ENCODE assay signal across 19 cellular contexts in the genomic region with DNA sequence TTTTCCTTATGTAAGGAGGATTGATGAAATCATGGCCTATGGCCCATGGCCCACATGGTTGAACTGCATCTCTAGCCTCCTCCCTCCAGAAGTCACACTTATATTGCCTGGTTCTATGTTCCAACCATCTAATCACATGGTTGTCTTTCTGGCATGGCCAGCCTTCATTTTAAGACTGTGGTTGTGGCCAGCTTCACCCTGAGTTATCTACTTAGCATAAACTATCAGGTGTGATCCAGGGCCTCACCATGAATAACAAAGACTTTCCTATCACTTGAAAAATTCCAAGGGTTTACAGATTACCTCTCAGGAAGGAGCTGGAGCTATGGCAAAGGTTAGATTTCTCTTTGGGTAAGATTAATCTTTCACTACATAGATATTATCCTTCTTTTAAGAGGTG.
"Had no signal": no experiment of that assay in that cellular context is flagged by ENCODE, and none has a peak within 500 bp of the region (broad histone marks: within the 10 kb centered on the region; RNA-seq: fewer than 3 reads in every experiment).

No MANE protein-coding gene starts in this region.

- DNase-seq: colonic mucosa; cortex of kidney; effector CD8-positive, alpha-beta T cell; effector memory CD8-positive, alpha-beta T cell; foreskin keratinocyte; heart left ventricle; hypothalamus; left cardiac atrium; left lung; left ventricle myocardium superior; lower lobe of right lung; mesenchymal stem cell; midbrain; naive thymus-derived CD4-positive, alpha-beta T cell; natural killer cell had no signal

- H3K27me3 ChIP-seq: colonic mucosa, esophagus muscularis mucosa, foreskin keratinocyte, gastroesophageal sphincter, heart left ventricle, hepatocyte, left lung had no signal

- H3K36me3 Mint-ChIP-seq: natural killer cell had no signal

- H3K79me2 ChIP-seq: hepatocyte had no signal

- H3K9me3 Mint-ChIP-seq: effector memory CD8-positive, alpha-beta T cell; natural killer cell had no signal

- H3K36me3 ChIP-seq: colonic mucosa, esophagus muscularis mucosa, gastroesophageal sphincter, heart left ventricle, left lung, lower lobe of right lung had no signal

- H3K27ac ChIP-seq: colonic mucosa, esophagus muscularis mucosa, foreskin keratinocyte, gastroesophageal sphincter, heart left ventricle, hepatocyte, left lung, lower lobe of right lung had no signal

- H3K4me1 ChIP-seq: colonic mucosa, esophagus muscularis mucosa, foreskin keratinocyte, gastroesophageal sphincter, heart left ventricle, left lung, lower lobe of right lung had no signal

- H3K4me3 ChIP-seq: colonic mucosa, esophagus muscularis mucosa, gastroesophageal sphincter, heart left ventricle, hepatocyte, left lung, lower lobe of right lung had no signal

- H3K4me2 ChIP-seq: hepatocyte had no signal

- H3K27me3 Mint-ChIP-seq: dendritic cell treated with granulocyte-macrophage colony-stimulating factor and Interleukin-4, amounts not matched to agents 40 ng/mL and 50 ng/mL, for 4 days had no signal

- H2AFZ ChIP-seq: hepatocyte had no signal

- H3K27ac Mint-ChIP-seq: dendritic cell treated with granulocyte-macrophage colony-stimulating factor and Interleukin-4, amounts not matched to agents 40 ng/mL and 50 ng/mL, for 4 days; effector memory CD8-positive, alpha-beta T cell; naive thymus-derived CD4-positive, alpha-beta T cell; natural killer cell had no signal

- H3K4me3 Mint-ChIP-seq: dendritic cell treated with granulocyte-macrophage colony-stimulating factor and Interleukin-4, amounts not matched to agents 40 ng/mL and 50 ng/mL, for 4 days; effector memory CD8-positive, alpha-beta T cell; naive thymus-derived CD4-positive, alpha-beta T cell; natural killer cell had no signal

- ATAC-seq: effector memory CD8-positive, alpha-beta T cell; foreskin keratinocyte; gastroesophageal sphincter; heart left ventricle; left cardiac atrium; left lung; left ventricle myocardium superior; lower lobe of right lung; naive thymus-derived CD4-positive, alpha-beta T cell; natural killer cell had no signal

- H3K9me3 ChIP-seq: colonic mucosa, esophagus muscularis mucosa, gastroesophageal sphincter, heart left ventricle, left lung, lower lobe of right lung had no signal
